ENCODE assay signal across 8 cellular contexts in genomic region chr14:106398931-106399331, GRCh38.
A peak's percentile ranks its signal among the peaks of the same experiment; 100 is the strongest.
DNase-seq lines count a peak whose midpoint lies in the region; ATAC-seq, FAIRE-seq and TF ChIP-seq lines count a peak whose summit lies in the region.
"Not testable (repeated sequence)": the region's sequence is repeated elsewhere in the genome, so short reads cannot be mapped to it uniquely, and the experiment has no call there.

No MANE protein-coding gene starts in this region.

- peak; percentile 79 for ATAC-seq in CD8-positive, alpha-beta T cell
- ATAC-seq in activated CD4-positive, CD25-positive, alpha-beta regulatory T cell treated with anti-CD3 and anti-CD28 coated beads, Interleukin-2, amount 50 U/mL, for 24 hours, result peak; percentile 27 to 38
- ATAC-seq in activated CD8-positive, alpha-beta memory T cell treated with anti-CD3 and anti-CD28 coated beads, Interleukin-2, amount 10 ng/mL, durations not matched to agents 7 days and 5 days, result peak; percentile 82
- ATAC-seq in mucosa of descending colon, result peak; percentile 58

- CTCF ChIA-PET in CD8-positive, alpha-beta T cell (lab: Charles Lee), result interaction anchor here (1.1 kb wide), 1 partner anchor 131 kb away, joined by 3 read pairs; no protein-coding TSS in a partner anchor
- CTCF ChIA-PET in activated CD8-positive, alpha-beta memory T cell treated with anti-CD3 and anti-CD28 coated beads, Interleukin-2, amount 10 ng/mL, durations not matched to agents 7 days and 5 days (lab: Charles Lee), result interaction anchor here (1.1 kb wide), 1 partner anchor 26 kb away, joined by 3 read pairs; no protein-coding TSS in a partner anchor
- CTCF ChIA-PET in activated naive CD4-positive, alpha-beta T cell treated with anti-CD3 and anti-CD28 coated beads, Interleukin-2, amount 10 ng/mL, durations not matched to agents 7 days and 5 days (lab: Charles Lee), result interaction anchor here (1.1 kb wide), 3 partner anchors 17 to 91 kb away, joined by 3 read pairs; no protein-coding TSS in a partner anchor

- peaks cover 35% of the 10 kb centered on the region for H3K4me1 Mint-ChIP-seq in CD8-positive, alpha-beta T cell (ENCODE audit: low read depth)
- peaks cover 33% of the 10 kb centered on the region for H3K4me1 Mint-ChIP-seq in activated CD8-positive, alpha-beta memory T cell treated with anti-CD3 and anti-CD28 coated beads, Interleukin-2, amount 10 ng/mL, durations not matched to agents 7 days and 5 days
- H3K4me1 Mint-ChIP-seq in activated naive CD4-positive, alpha-beta T cell treated with anti-CD3 and anti-CD28 coated beads, Interleukin-2, amount 10 ng/mL, durations not matched to agents 7 days and 5 days, result peaks cover 33% of the 10 kb centered on the region

- not testable (repeated sequence) for H3K9me3 ChIP-seq in CD8-positive, alpha-beta T cell (ENCODE audit: low read length); mucosa of descending colon

- H3K36me3 Mint-ChIP-seq in CD8-positive, alpha-beta T cell; activated CD8-positive, alpha-beta memory T cell treated with anti-CD3 and anti-CD28 coated beads, Interleukin-2, amount 10 ng/mL, durations not matched to agents 7 days and 5 days; activated naive CD4-positive, alpha-beta T cell treated with anti-CD3 and anti-CD28 coated beads, Interleukin-2, amount 10 ng/mL, durations not matched to agents 7 days and 5 days: not testable (repeated sequence)

- not testable (repeated sequence) for H3K27ac Mint-ChIP-seq in CD8-positive, alpha-beta T cell; activated naive CD4-positive, alpha-beta T cell treated with anti-CD3 and anti-CD28 coated beads, Interleukin-2, amount 10 ng/mL, durations not matched to agents 7 days and 5 days
- H3K27ac Mint-ChIP-seq in activated CD8-positive, alpha-beta memory T cell treated with anti-CD3 and anti-CD28 coated beads, Interleukin-2, amount 10 ng/mL, durations not matched to agents 7 days and 5 days, result peak overlapping the region; percentile 70

- H3K4me3 ChIP-seq in CD8-positive, alpha-beta T cell (ENCODE audit: low read depth, low read length); mucosa of descending colon: not testable (repeated sequence)

- not testable (repeated sequence) for H3K9me3 Mint-ChIP-seq in CD8-positive, alpha-beta T cell; activated CD8-positive, alpha-beta memory T cell treated with anti-CD3 and anti-CD28 coated beads, Interleukin-2, amount 10 ng/mL, durations not matched to agents 7 days and 5 days (ENCODE audit: low read depth); activated naive CD4-positive, alpha-beta T cell treated with anti-CD3 and anti-CD28 coated beads, Interleukin-2, amount 10 ng/mL, durations not matched to agents 7 days and 5 days

- H3K4me1 ChIP-seq in CD8-positive, alpha-beta T cell (ENCODE audit: insufficient read depth, low read length), result peaks cover 15% of the 10 kb centered on the region
- not testable (repeated sequence) for H3K4me1 ChIP-seq in mucosa of descending colon (ENCODE audit: low read depth)

- peak; percentile 40 for FAIRE-seq in urothelium cell line (lab: Jason Lieb, UNC)

- H3K27me3 ChIP-seq in CD8-positive, alpha-beta T cell (ENCODE audit: insufficient read depth, low read length), result not testable (repeated sequence)

- not testable (repeated sequence) for H3K36me3 ChIP-seq in CD8-positive, alpha-beta T cell (ENCODE audit: insufficient read depth, low read length); mucosa of descending colon (ENCODE audit: low read depth)

- DNase-seq in CD8-positive, alpha-beta T cell, result peak in 1 of 7 experiments; percentile 47
- DNase-seq in NCI-H146 treated with DMSO at 0.1 percent for 48 hours (lab: John Stamatoyannopoulos, UW; ENCODE audit: unreplicated experiment) (peak; percentile 79), SK-N-DZ (ENCODE audit: low spot score) (peak; percentile 61), mucosa of descending colon (peak in 1 of 3 donors; percentile 30), urothelium cell line (ENCODE audit: low spot score) (peak; percentile 29)
- peak; percentile 49 for DNase-seq in activated CD8-positive, alpha-beta memory T cell treated with anti-CD3 and anti-CD28 coated beads, Interleukin-2, amount 10 ng/mL, durations not matched to agents 7 days and 5 days
- DNase-seq in activated naive CD4-positive, alpha-beta T cell treated with anti-CD3 and anti-CD28 coated beads, Interleukin-2, amount 10 ng/mL, durations not matched to agents 7 days and 5 days, result peak; percentile 63

- intact Hi-C loops in CD8-positive, alpha-beta T cell (cut with DNase I, micrococcal nuclease), result loop anchor here in 1 of 2 experiments (10.0 kb wide), 1 partner anchor 116 kb away; no protein-coding TSS in a partner anchor
- intact Hi-C loops in mucosa of descending colon (cut with DNase I, micrococcal nuclease), result not testable (repeated sequence)

- TF ChIP-seq CTCF in CD8-positive, alpha-beta T cell (IDR thresholded peaks at IDR 0.05); mucosa of descending colon (IDR thresholded peaks at IDR 0.05): not testable (repeated sequence)

- POLR2A ChIA-PET in CD8-positive, alpha-beta T cell (lab: Charles Lee), result not testable (repeated sequence)

- peak overlapping the region; percentile 78 for H3K4me3 Mint-ChIP-seq in CD8-positive, alpha-beta T cell
- peak overlapping the region; percentile 67 for H3K4me3 Mint-ChIP-seq in activated CD8-positive, alpha-beta memory T cell treated with anti-CD3 and anti-CD28 coated beads, Interleukin-2, amount 10 ng/mL, durations not matched to agents 7 days and 5 days
- H3K4me3 Mint-ChIP-seq in activated naive CD4-positive, alpha-beta T cell treated with anti-CD3 and anti-CD28 coated beads, Interleukin-2, amount 10 ng/mL, durations not matched to agents 7 days and 5 days, result peak overlapping the region; percentile 67

- H3K27ac ChIP-seq in CD8-positive, alpha-beta T cell (ENCODE audit: low read depth, low read length), result not testable (repeated sequence)

- not testable (repeated sequence) for H3K27me3 Mint-ChIP-seq in CD8-positive, alpha-beta T cell (ENCODE audit: low read depth)
- H3K27me3 Mint-ChIP-seq in activated CD8-positive, alpha-beta memory T cell treated with anti-CD3 and anti-CD28 coated beads, Interleukin-2, amount 10 ng/mL, durations not matched to agents 7 days and 5 days, result peaks cover 14% of the 10 kb centered on the region
- H3K27me3 Mint-ChIP-seq in activated naive CD4-positive, alpha-beta T cell treated with anti-CD3 and anti-CD28 coated beads, Interleukin-2, amount 10 ng/mL, durations not matched to agents 7 days and 5 days, result peaks cover 12% of the 10 kb centered on the region
